In the genomic region with DNA sequence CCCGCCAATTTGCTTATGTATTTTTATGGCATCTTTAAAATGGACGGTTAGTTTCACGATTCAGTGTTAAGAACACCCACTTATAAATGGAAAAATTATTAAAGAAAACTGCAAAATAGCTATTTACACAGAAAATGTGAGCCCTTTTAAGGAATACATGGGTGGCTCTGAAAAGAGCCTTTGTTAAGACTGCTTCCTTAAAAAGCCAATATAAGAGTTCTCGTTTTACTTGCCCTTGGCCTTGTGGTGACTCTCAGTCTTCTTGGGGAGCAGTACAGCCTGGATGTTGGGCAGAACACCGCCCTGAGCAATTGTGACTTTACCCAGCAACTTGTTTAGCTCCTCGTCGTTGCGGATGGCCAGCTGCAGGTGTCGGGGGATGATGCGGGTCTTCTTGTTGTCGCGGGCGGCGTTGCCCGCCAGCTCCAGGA, we compare ENCODE assay signal across 8 cellular contexts.
DNase-seq lines count a peak whose midpoint lies in the region.

No MANE protein-coding gene starts in this region.

- DNase-seq in H7 (no peak), NT2/D1 (ENCODE audit: low read depth, low spot score) (no peak), HPDE6-E6E7 (ENCODE audit: extremely low spot score) (no peak), DMS153 treated with DMSO at 0.1 percent for 48 hours (lab: John Stamatoyannopoulos, UW; ENCODE audit: unreplicated experiment) (no peak), hippocampal formation (lab: John Stamatoyannopoulos, UW) (no peak)

- H3K36me3 ChIP-seq in ES-I3 (ENCODE audit: insufficient read depth, low read length) (no peaks in the 10 kb centered on the region), H7 (replicated peaks; ENCODE audit: control insufficient read depth, insufficient read depth, low read length) (no peaks in the 10 kb centered on the region), NT2/D1 (ENCODE audit: insufficient read depth, insufficient read length, low read length) (peaks cover 13% of the 10 kb centered on the region)

- H3K27me3 ChIP-seq in H7 (ENCODE audit: control insufficient read depth, insufficient read depth, low read length) (no peaks in the 10 kb centered on the region), NT2/D1 (ENCODE audit: insufficient read depth, insufficient read length) (no peaks in the 10 kb centered on the region), mononuclear cell (ENCODE audit: insufficient read depth, low read length) (no peaks in the 10 kb centered on the region)

- peaks cover 5% of the 10 kb centered on the region; the same call in 1 of the 2 replicates for H3K4me1 ChIP-seq in ES-I3 (ENCODE audit: insufficient read depth, low read length)
- H3K4me1 ChIP-seq in NT2/D1 (ENCODE audit: insufficient read depth, insufficient read length): no peaks in the 10 kb centered on the region
- peaks cover 42% of the 10 kb centered on the region for H3K4me1 ChIP-seq in mononuclear cell (ENCODE audit: insufficient read depth, low read length)

- H3K4me3 ChIP-seq in H7 (ENCODE audit: insufficient read depth, low read depth, low read length) (peak overlapping the region; percentile 79), NT2/D1 (ENCODE audit: insufficient read length, low read depth) (peak overlapping the region; percentile 68), mononuclear cell (ENCODE audit: low read length) (peak overlapping the region; percentile 91)

- H3K27ac ChIP-seq in cingulate gyrus (ENCODE audit: low read depth, low read length): peak overlapping the region; percentile 72

- no peaks in the 10 kb centered on the region for H3K9me3 ChIP-seq in ES-I3 (ENCODE audit: control insufficient read depth, insufficient read depth, low read length)
- no peaks in the 10 kb centered on the region for H3K9me3 ChIP-seq in NT2/D1 (ENCODE audit: insufficient read depth, low read length)
- no peaks in the 10 kb centered on the region for H3K9me3 ChIP-seq in mononuclear cell (ENCODE audit: low read depth, low read length)

- H3K9ac ChIP-seq in ES-I3 (ENCODE audit: low read depth, low read length): peak overlapping the region; percentile 71
- H3K9ac ChIP-seq in NT2/D1 (ENCODE audit: insufficient read length, low read depth): peak overlapping the region; percentile 89
